18 cellular contexts compared by ENCODE assay signal in the genomic region with DNA sequence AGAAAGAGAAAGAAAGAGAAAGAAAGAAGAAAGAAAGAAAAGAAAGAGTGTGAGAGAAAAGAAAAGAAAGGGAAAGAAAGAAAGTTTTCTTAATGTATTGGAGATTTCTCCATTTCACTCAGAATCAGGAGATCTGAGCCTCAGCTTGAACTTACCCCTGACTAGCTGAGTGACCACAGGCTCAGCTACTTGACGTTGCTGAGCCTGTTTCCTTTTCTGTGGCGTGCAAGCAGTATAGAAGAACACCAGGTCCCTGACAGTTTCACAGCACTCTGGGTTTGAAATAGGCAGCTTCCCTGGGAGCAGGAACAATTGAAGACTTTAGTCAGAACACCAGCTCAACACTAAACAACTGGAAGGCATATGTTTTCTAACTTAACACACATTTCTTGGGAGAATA. TPM values are rescaled to one million over a fixed set of nuclear protein-coding genes. Genes with fewer than 3 reads are reported as not detected.
DNase-seq lines count a peak whose midpoint lies in the region; ATAC-seq and TF ChIP-seq lines count a peak whose summit lies in the region.
"Had no signal": no experiment of that assay in that cellular context is flagged by ENCODE, and none has a peak within 500 bp of the region (broad histone marks: within the 10 kb centered on the region; RNA-seq: fewer than 3 reads in every experiment).

No MANE protein-coding gene starts in this region.

- peaks cover 12% of the 10 kb centered on the region for H3K27me3 Mint-ChIP-seq in dendritic cell treated with granulocyte-macrophage colony-stimulating factor and Interleukin-4, amounts not matched to agents 40 ng/mL and 50 ng/mL, for 4 days

- H3K36me3 ChIP-seq in HEK293 (ENCODE audit: control insufficient read depth in 2 of 2, insufficient read depth in 1 of 2, low read length in 2 of 2) (no peaks in the 10 kb centered on the region), gastroesophageal sphincter (no peaks in the 10 kb centered on the region)
- H3K36me3 ChIP-seq: ascending aorta had no signal

- no peak overlapping the region for H3K4me3 ChIP-seq in HEK293 (ENCODE audit: low read depth, low read length)
- H3K4me3 ChIP-seq in gastroesophageal sphincter, result no peak overlapping the region
- H3K4me3 ChIP-seq: ascending aorta had no signal

- CTCF ChIA-PET in HEK293 (lab: Yijun Ruan, JAX), result interaction anchor here (0.6 kb wide), 1 partner anchor 172 kb away, joined by 5 read pairs; no protein-coding TSS in a partner anchor

- H3K4me1 ChIP-seq in HEK293 (ENCODE audit: control insufficient read depth, insufficient read depth, low read length), result no peaks in the 10 kb centered on the region
- H3K4me1 ChIP-seq in gastroesophageal sphincter, result no peaks in the 10 kb centered on the region
- H3K4me1 ChIP-seq: ascending aorta had no signal

- H3K27ac ChIP-seq in HEK293 (ENCODE audit: extremely low read depth, low read depth, low read length), result no peak overlapping the region
- H3K27ac ChIP-seq in gastroesophageal sphincter, result no peak overlapping the region
- H3K27ac ChIP-seq: ascending aorta, C4-2B had no signal

- DNase-seq in 8988T (no peak), NCI-H345 (lab: John Stamatoyannopoulos, UW) (no peak), HK-2 (ENCODE audit: unreplicated experiment) (no peak)
- DNase-seq: activated CD4-positive, alpha-beta T cell treated with anti-CD3 and anti-CD28 coated beads for 4 hours; NCI-H1105; NCI-H226 had no signal

- TF ChIP-seq POLR2A in gastroesophageal sphincter (IDR thresholded peaks at IDR 0.05), result no peak

- peaks cover 50% of the 10 kb centered on the region for H3K27me3 ChIP-seq in gastroesophageal sphincter
- H3K27me3 ChIP-seq: ascending aorta had no signal

- H3K9me3 Mint-ChIP-seq in dendritic cell treated with granulocyte-macrophage colony-stimulating factor and Interleukin-4, amounts not matched to agents 40 ng/mL and 50 ng/mL, for 4 days, result no peaks in the 10 kb centered on the region
- H3K9me3 Mint-ChIP-seq: activated T-helper 2 cell treated with anti-CD3 and anti-CD28 coated beads, Interferon-gamma antibody, Interleukin-2, Interleukin-4, amounts not matched to agents 10 μg/mL and 5 μg/mL and 100 μg/mL, durations not matched to agents 14 hours and 24 hours and 36 hours; T-helper 1 cell treated with Interleukin-12 subunit alpha and Interleukin-12 subunit beta and Interleukin-4 antibody, amounts not matched to agents 30 μg/mL and 1 μg/mL, for 36 hours had no signal

- peak overlapping the region; percentile 44 for H3K27ac Mint-ChIP-seq in dendritic cell treated with granulocyte-macrophage colony-stimulating factor and Interleukin-4, amounts not matched to agents 40 ng/mL and 50 ng/mL, for 4 days
- H3K27ac Mint-ChIP-seq: activated T-helper 2 cell treated with anti-CD3 and anti-CD28 coated beads, Interferon-gamma antibody, Interleukin-2, Interleukin-4, amounts not matched to agents 10 μg/mL and 5 μg/mL and 100 μg/mL, durations not matched to agents 14 hours and 24 hours and 36 hours; T-helper 1 cell treated with Interleukin-12 subunit alpha and Interleukin-12 subunit beta and Interleukin-4 antibody, amounts not matched to agents 30 μg/mL and 1 μg/mL, for 36 hours had no signal

- H3K4me1 Mint-ChIP-seq in dendritic cell treated with granulocyte-macrophage colony-stimulating factor and Interleukin-4, amounts not matched to agents 40 ng/mL and 50 ng/mL, for 4 days (ENCODE audit: low read depth), result peaks cover 51% of the 10 kb centered on the region

- peaks cover 4% of the 10 kb centered on the region for H3K36me3 Mint-ChIP-seq in dendritic cell treated with granulocyte-macrophage colony-stimulating factor and Interleukin-4, amounts not matched to agents 40 ng/mL and 50 ng/mL, for 4 days (ENCODE audit: low read depth)

- intact Hi-C loops in dendritic cell treated with granulocyte-macrophage colony-stimulating factor and Interleukin-4, amounts not matched to agents 40 ng/mL and 50 ng/mL, for 4 days (cut with micrococcal nuclease), result loop anchor here (10.0 kb wide), 1 partner anchor 72 kb away; no protein-coding TSS in a partner anchor

- POLR2A ChIA-PET in HEK293 (lab: Yijun Ruan, JAX), result no interaction called here

- H3K9me3 ChIP-seq in HEK293 (ENCODE audit: control insufficient read depth, insufficient read depth, low read depth, low read length) (no peaks in the 10 kb centered on the region), gastroesophageal sphincter (no peaks in the 10 kb centered on the region)
- H3K9me3 ChIP-seq: ascending aorta had no signal

- no peak overlapping the region for H3K4me3 Mint-ChIP-seq in dendritic cell treated with granulocyte-macrophage colony-stimulating factor and Interleukin-4, amounts not matched to agents 40 ng/mL and 50 ng/mL, for 4 days
- H3K4me3 Mint-ChIP-seq: T-helper 1 cell treated with Interleukin-12 subunit alpha and Interleukin-12 subunit beta and Interleukin-4 antibody, amounts not matched to agents 30 μg/mL and 1 μg/mL, for 36 hours had no signal

- WGBS in gastroesophageal sphincter (ENCODE audit: low coverage in 1 of 2), 2 donors, result 31% methylated on average over 2 of the region's 2 CpGs; no CpG with 5 or more reads in 1 of the 2 donors

- TF ChIP-seq CTCF in HEK293 (tag by site-specific recombination; IDR thresholded peaks at IDR 0.05), result no peak
- TF ChIP-seq CTCF in gastroesophageal sphincter (IDR thresholded peaks at IDR 0.05), result no peak

- no peak for TF ChIP-seq EP300 in gastroesophageal sphincter (IDR thresholded peaks at IDR 0.05)

- peak; percentile 67 for ATAC-seq in GM18868 (IDR thresholded peaks at IDR 0.05; ENCODE audit: unreplicated experiment)
- peak; percentile 68 for ATAC-seq in HG03442 (IDR thresholded peaks at IDR 0.05; ENCODE audit: unreplicated experiment)
- ATAC-seq in gastroesophageal sphincter, result no peak
- ATAC-seq: HepG2 had no signal

TF ChIP-seq in HEK293, 187 proteins besides CTCF, POLR2A, EP300 and RAD21:
- TF ChIP-seq ZNF223 (tag by site-specific recombination; IDR thresholded peaks at IDR 0.05) (no peak), PRDM1 (tag by site-specific recombination; IDR thresholded peaks at IDR 0.05) (peak; percentile 55; the same call in 1 of the 2 replicates), ZNF24 (tag by site-specific recombination; IDR thresholded peaks at IDR 0.05) (no peak)
- TF ChIP-seq, protein P1, sequence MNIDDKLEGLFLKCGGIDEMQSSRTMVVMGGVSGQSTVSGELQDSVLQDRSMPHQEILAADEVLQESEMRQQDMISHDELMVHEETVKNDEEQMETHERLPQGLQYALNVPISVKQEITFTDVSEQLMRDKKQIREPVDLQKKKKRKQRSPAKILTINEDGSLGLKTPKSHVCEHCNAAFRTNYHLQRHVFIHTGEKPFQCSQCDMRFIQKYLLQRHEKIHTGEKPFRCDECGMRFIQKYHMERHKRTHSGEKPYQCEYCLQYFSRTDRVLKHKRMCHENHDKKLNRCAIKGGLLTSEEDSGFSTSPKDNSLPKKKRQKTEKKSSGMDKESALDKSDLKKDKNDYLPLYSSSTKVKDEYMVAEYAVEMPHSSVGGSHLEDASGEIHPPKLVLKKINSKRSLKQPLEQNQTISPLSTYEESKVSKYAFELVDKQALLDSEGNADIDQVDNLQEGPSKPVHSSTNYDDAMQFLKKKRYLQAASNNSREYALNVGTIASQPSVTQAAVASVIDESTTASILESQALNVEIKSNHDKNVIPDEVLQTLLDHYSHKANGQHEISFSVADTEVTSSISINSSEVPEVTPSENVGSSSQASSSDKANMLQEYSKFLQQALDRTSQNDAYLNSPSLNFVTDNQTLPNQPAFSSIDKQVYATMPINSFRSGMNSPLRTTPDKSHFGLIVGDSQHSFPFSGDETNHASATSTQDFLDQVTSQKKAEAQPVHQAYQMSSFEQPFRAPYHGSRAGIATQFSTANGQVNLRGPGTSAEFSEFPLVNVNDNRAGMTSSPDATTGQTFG (tag by site-specific recombination; IDR thresholded peaks at IDR 0.05; ENCODE audit: borderline replicate concordance), result no peak

RNA-seq across cellular contexts. Expression of gene MARCO, which starts 44.7 kb away (rescaled TPM):
- total RNA-seq in gastroesophageal sphincter, result 10 to 100 TPM in 2 of 4 donors, 1 to 10 TPM in 2; 1.9 to 56.1 (median 24.0) TPM
- total RNA-seq: activated T-helper 2 cell treated with anti-CD3 and anti-CD28 coated beads, Interferon-gamma antibody, Interleukin-2, Interleukin-4, amounts not matched to agents 10 μg/mL and 5 μg/mL and 100 μg/mL, durations not matched to agents 14 hours and 24 hours and 36 hours; Daoy; dermis microvascular lymphatic vessel endothelial cell; HepG2 had no signal
